12 cellular contexts compared by ENCODE assay signal in genomic region chr14:75879031-75879430, GRCh38.
A peak's percentile ranks its signal among the peaks of the same experiment; 100 is the strongest.
DNase-seq lines count a peak whose midpoint lies in the region; TF ChIP-seq lines count a peak whose summit lies in the region.
"Had no signal": no experiment of that assay in that cellular context is flagged by ENCODE, and none has a peak within 500 bp of the region (broad histone marks: within the 10 kb centered on the region; RNA-seq: fewer than 3 reads in every experiment).

No MANE protein-coding gene starts in this region.

- H3K4me3 ChIP-seq in endodermal cell (ENCODE audit: low read length) (no peak overlapping the region), skeletal muscle cell (ENCODE audit: low read depth, low read length) (no peak overlapping the region)
- H3K4me3 ChIP-seq: vagina had no signal

- intact Hi-C loops in activated CD4-positive, alpha-beta T cell treated with anti-CD3 and anti-CD28 coated beads, Interleukin-2, amount 10 ng/mL, durations not matched to agents 24 days and 14 days (cut with micrococcal nuclease) = no loop called here

- no peaks in the 10 kb centered on the region for H3K36me3 ChIP-seq in endodermal cell (ENCODE audit: control insufficient read depth, insufficient read depth, low read length)
- H3K36me3 ChIP-seq: vagina had no signal

- H3K27me3 ChIP-seq in endodermal cell (ENCODE audit: control insufficient read depth, insufficient read depth, low read length, poor library complexity, severe bottlenecking) = no peaks in the 10 kb centered on the region
- H3K27me3 ChIP-seq: vagina had no signal

- no peaks in the 10 kb centered on the region for H3K4me1 ChIP-seq in endodermal cell (ENCODE audit: control insufficient read depth, insufficient read depth, low read length)
- H3K4me1 ChIP-seq: vagina had no signal

- H3K36me3 Mint-ChIP-seq in activated CD4-positive, alpha-beta T cell treated with anti-CD3 and anti-CD28 coated beads, Interleukin-2, amount 10 ng/mL, durations not matched to agents 24 days and 14 days (ENCODE audit: low read depth) = peaks cover 3% of the 10 kb centered on the region
- peaks cover 14% of the 10 kb centered on the region for H3K36me3 Mint-ChIP-seq in endodermal cell (ENCODE audit: low read depth)

- no peaks in the 10 kb centered on the region for H3K9me3 Mint-ChIP-seq in activated CD4-positive, alpha-beta T cell treated with anti-CD3 and anti-CD28 coated beads, Interleukin-2, amount 10 ng/mL, durations not matched to agents 24 days and 14 days
- H3K9me3 Mint-ChIP-seq in endodermal cell = no peaks in the 10 kb centered on the region
- H3K9me3 Mint-ChIP-seq: central memory CD8-positive, alpha-beta T cell had no signal

- peaks cover 21% of the 10 kb centered on the region for H3K4me1 Mint-ChIP-seq in activated CD4-positive, alpha-beta T cell treated with anti-CD3 and anti-CD28 coated beads, Interleukin-2, amount 10 ng/mL, durations not matched to agents 24 days and 14 days
- peaks cover 4% of the 10 kb centered on the region for H3K4me1 Mint-ChIP-seq in endodermal cell
- H3K4me1 Mint-ChIP-seq: central memory CD8-positive, alpha-beta T cell had no signal

- no peak for DNase-seq in activated CD4-positive, alpha-beta T cell treated with anti-CD3 and anti-CD28 coated beads, Interleukin-2, amount 10 ng/mL, durations not matched to agents 24 days and 14 days
- no peak for DNase-seq in activated CD4-positive, alpha-beta T cell treated with anti-CD3 and anti-CD28 coated beads for 4 hours
- DNase-seq in NOMO-1 treated with DMSO at 0.1 percent for 48 hours (lab: John Stamatoyannopoulos, UW; ENCODE audit: unreplicated experiment) = peak; percentile 42
- no peak for DNase-seq in endodermal cell
- peak; percentile 78 for DNase-seq in skeletal muscle cell (ENCODE audit: low read depth)
- no peak for DNase-seq in NCI-H1436 (lab: John Stamatoyannopoulos, UW)
- DNase-seq in amygdala (lab: John Stamatoyannopoulos, UW) = no peak
- DNase-seq in stimulated activated CD4-positive, alpha-beta T cell treated with anti-CD3 and anti-CD28 coated beads, Interleukin-1b, Interleukin-23, amount 100 ng/mL, for 48 hours = no peak
- DNase-seq: NCI-H526 treated with DMSO at 0.1 percent for 48 hours, retina had no signal

- no peak overlapping the region for H3K27ac ChIP-seq in endodermal cell (ENCODE audit: low read depth, low read length)
- H3K27ac ChIP-seq: vagina had no signal

- no peaks in the 10 kb centered on the region for H3K27me3 Mint-ChIP-seq in activated CD4-positive, alpha-beta T cell treated with anti-CD3 and anti-CD28 coated beads, Interleukin-2, amount 10 ng/mL, durations not matched to agents 24 days and 14 days
- no peaks in the 10 kb centered on the region for H3K27me3 Mint-ChIP-seq in endodermal cell (ENCODE audit: insufficient read depth)
- H3K27me3 Mint-ChIP-seq: central memory CD8-positive, alpha-beta T cell had no signal

- TF ChIP-seq CTCF in endodermal cell (conservative IDR thresholded peaks at IDR 0.05) = no peak

- no peak overlapping the region for H3K4me3 Mint-ChIP-seq in activated CD4-positive, alpha-beta T cell treated with anti-CD3 and anti-CD28 coated beads, Interleukin-2, amount 10 ng/mL, durations not matched to agents 24 days and 14 days
- H3K4me3 Mint-ChIP-seq in endodermal cell = no peak overlapping the region
- H3K4me3 Mint-ChIP-seq: central memory CD8-positive, alpha-beta T cell had no signal

- H3K9ac ChIP-seq in endodermal cell (ENCODE audit: extremely low read depth, low read length, poor library complexity, severe bottlenecking) = no peak overlapping the region

- no peaks in the 10 kb centered on the region for H3K9me3 ChIP-seq in endodermal cell (ENCODE audit: control insufficient read depth, low read length)
- H3K9me3 ChIP-seq: vagina had no signal

- 89 to 100% methylated on average over 1 to 3 of the region's 3 CpGs for WGBS in endodermal cell (ENCODE audit: insufficient coverage in 1 of 2, insufficient read length in 1 of 2), 2 experiments

- peak overlapping the region; percentile 40 for H3K27ac Mint-ChIP-seq in activated CD4-positive, alpha-beta T cell treated with anti-CD3 and anti-CD28 coated beads, Interleukin-2, amount 10 ng/mL, durations not matched to agents 24 days and 14 days
- H3K27ac Mint-ChIP-seq in endodermal cell = peak overlapping the region; percentile 17

Comparison
In these comparisons a context has a peak if more than half of its experiments do, and no peak if none do; other contexts are left out.
1. DNase-seq: peak in NOMO-1 treated with DMSO at 0.1 percent for 48 hours (single experiment) and skeletal muscle cell (single experiment); none in activated CD4-positive, alpha-beta T cell treated with anti-CD3 and anti-CD28 coated beads, Interleukin-2, amount 10 ng/mL, durations not matched to agents 24 days and 14 days (single experiment), activated CD4-positive, alpha-beta T cell treated with anti-CD3 and anti-CD28 coated beads for 4 hours (0 of 2), endodermal cell (single experiment), NCI-H1436 (single experiment), amygdala (0 of 56) and stimulated activated CD4-positive, alpha-beta T cell treated with anti-CD3 and anti-CD28 coated beads, Interleukin-1b, Interleukin-23, amount 100 ng/mL, for 48 hours (single experiment).